ENCODE assay signal across 1 cellular context in genomic region chr7:157299317-157299612, GRCh38.
TF ChIP-seq lines count a peak whose summit lies in the region.

No MANE protein-coding gene starts in this region.

TF ChIP-seq in GM12878, 131 proteins besides CTCF, POLR2A, EP300 and RAD21:
- no peak for TF ChIP-seq CUX1 (IDR thresholded peaks at IDR 0.05; ENCODE audit: insufficient replicate concordance, low read depth, low read length)
- no peak for TF ChIP-seq MYC (IDR thresholded peaks at IDR 0.05; ENCODE audit: insufficient read depth, insufficient read length, insufficient replicate concordance, low read length, severe bottlenecking)
- TF ChIP-seq SUZ12 (IDR thresholded peaks at IDR 0.05; ENCODE audit: unreplicated experiment): no peak
- 0 out of 2 replicates have a peak, but pooled peaks have one; percentile 40 for TF ChIP-seq NBN (IDR thresholded peaks at IDR 0.05)
- no peak for TF ChIP-seq ATF3 (IDR thresholded peaks at IDR 0.05; ENCODE audit: borderline replicate concordance, extremely low read depth, low read depth, low read length)
- no peak for TF ChIP-seq PBX3 (IDR thresholded peaks at IDR 0.05; ENCODE audit: insufficient replicate concordance, low read depth, low read length)
- no peak for TF ChIP-seq RCOR1 (conservative IDR thresholded peaks at IDR 0.05; ENCODE audit: low read depth, low read length)
